ENCODE assay signal across 18 cellular contexts in the genomic region with DNA sequence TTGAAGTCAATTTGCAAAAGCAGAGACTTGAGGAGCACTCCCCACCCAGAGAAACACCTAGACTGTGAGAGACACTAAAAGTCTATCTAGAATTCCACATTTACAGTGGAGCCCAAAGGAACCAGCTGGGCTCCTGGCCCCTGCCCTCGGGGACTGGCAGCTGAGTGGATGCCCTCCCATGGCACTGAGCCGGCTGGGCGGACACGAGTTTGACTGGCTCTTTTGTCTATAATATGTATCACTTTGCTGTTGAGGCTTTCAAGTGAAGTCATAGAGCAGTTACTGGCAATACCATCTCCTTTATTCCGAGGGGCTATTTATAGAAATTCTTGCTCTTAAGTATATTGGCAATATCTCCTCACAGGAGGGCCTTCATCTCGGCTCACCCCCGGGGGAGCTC.
"Had no signal": no experiment of that assay in that cellular context is flagged by ENCODE, and none has a peak within 500 bp of the region (broad histone marks: within the 10 kb centered on the region; RNA-seq: fewer than 3 reads in every experiment).

No MANE protein-coding gene starts in this region.

- ATAC-seq: activated CD8-positive, alpha-beta memory T cell treated with anti-CD3 and anti-CD28 coated beads, Interleukin-2, amount 10 ng/mL, durations not matched to agents 7 days and 5 days; foreskin keratinocyte; left cardiac atrium; lower lobe of right lung had no signal

- H2AFZ ChIP-seq: hepatocyte had no signal

- H3K9me3 Mint-ChIP-seq: activated T-cell treated with anti-CD3 and anti-CD28 coated beads, Interleukin-2, amount 50 U/mL, for 24 hours; nephron; stimulated activated naive CD8-positive, alpha-beta T cell treated with anti-CD3 and anti-CD28 coated beads, Interleukin-15, Interleukin-2, amounts not matched to agents 100 ng/mL and 50 ng/mL, for 24 hours had no signal

- DNase-seq: activated CD4-positive, alpha-beta T cell treated with anti-CD3 and anti-CD28 coated beads for 1 hour; activated CD4-positive, alpha-beta T cell treated with anti-CD3 and anti-CD28 coated beads, Interleukin-2, amount 50 U/mL, for 48 hours; activated CD8-positive, alpha-beta memory T cell treated with anti-CD3 and anti-CD28 coated beads, Interleukin-2, amount 10 ng/mL, durations not matched to agents 7 days and 5 days; activated effector memory CD4-positive, alpha-beta T cell treated with Interleukin-2 at 50 U/mL for 16 hours; activated T-cell treated with anti-CD3 and anti-CD28 coated beads, Interleukin-2, amount 50 U/mL, for 24 hours; aorta; foreskin keratinocyte; left cardiac atrium; lower lobe of right lung; stimulated activated CD4-positive, alpha-beta T cell treated with anti-CD3 and anti-CD28 coated beads, Interleukin-2, amount 100 ng/mL, for 48 hours; T1000; thyroid gland had no signal

- FAIRE-seq: bronchial epithelial cell had no signal

- H3K27ac Mint-ChIP-seq: activated CD8-positive, alpha-beta memory T cell treated with anti-CD3 and anti-CD28 coated beads, Interleukin-2, amount 10 ng/mL, durations not matched to agents 7 days and 5 days; activated naive CD8-positive, alpha-beta T cell; activated T-cell treated with anti-CD3 and anti-CD28 coated beads, Interleukin-2, amount 50 U/mL, for 24 hours; nephron; stimulated activated naive CD8-positive, alpha-beta T cell treated with anti-CD3 and anti-CD28 coated beads, Interleukin-15, Interleukin-2, amounts not matched to agents 100 ng/mL and 50 ng/mL, for 24 hours had no signal

- H3K36me3 Mint-ChIP-seq: activated CD8-positive, alpha-beta memory T cell treated with anti-CD3 and anti-CD28 coated beads, Interleukin-2, amount 10 ng/mL, durations not matched to agents 7 days and 5 days; activated naive CD8-positive, alpha-beta T cell had no signal

- H3K4me3 Mint-ChIP-seq: activated CD8-positive, alpha-beta memory T cell treated with anti-CD3 and anti-CD28 coated beads, Interleukin-2, amount 10 ng/mL, durations not matched to agents 7 days and 5 days; activated naive CD8-positive, alpha-beta T cell; activated T-cell treated with anti-CD3 and anti-CD28 coated beads, Interleukin-2, amount 50 U/mL, for 24 hours; nephron; stimulated activated naive CD8-positive, alpha-beta T cell treated with anti-CD3 and anti-CD28 coated beads, Interleukin-15, Interleukin-2, amounts not matched to agents 100 ng/mL and 50 ng/mL, for 24 hours had no signal

- H3K79me2 ChIP-seq: hepatocyte had no signal

- H3K9me3 ChIP-seq: lower lobe of right lung, thyroid gland, vagina had no signal

- H3K36me3 ChIP-seq: lower lobe of right lung, thyroid gland, vagina had no signal

- H3K4me1 ChIP-seq: foreskin keratinocyte had no signal

- H3K27me3 ChIP-seq: thyroid gland, vagina had no signal

- H3K4me2 ChIP-seq: hepatocyte had no signal

- H3K27ac ChIP-seq: foreskin keratinocyte, hepatocyte, lower lobe of right lung, thyroid gland, vagina had no signal

- H3K4me3 ChIP-seq: hepatocyte, lower lobe of right lung, thyroid gland, vagina had no signal
